8 cellular contexts compared by ENCODE assay signal in genomic region chr5:55850839-55851674, GRCh38. TPM values are rescaled to one million over a fixed set of nuclear protein-coding genes. Genes with fewer than 3 reads are reported as not detected.
A peak's percentile ranks its signal among the peaks of the same experiment; 100 is the strongest.
DNase-seq lines count a peak whose midpoint lies in the region; TF ChIP-seq lines count a peak whose summit lies in the region.

Gene IL31RA (plus strand): TSS chr5:55851357. CDS start chr5:55851571, 214 bp downstream.

- TF ChIP-seq CTCF in AG10803 (conservative IDR thresholded peaks at IDR 0.05; ENCODE audit: low read length): no peak

- H2BK12ac ChIP-seq in neuronal stem cell (ENCODE audit: low read length): no peak within 1 kb of the TSS

- no peak within 1 kb of the TSS for H2AK5ac ChIP-seq in neuronal stem cell (ENCODE audit: low read depth, low read length)

- no peaks in the 10 kb centered on the region for H3K27me3 ChIP-seq in neuronal stem cell (ENCODE audit: control insufficient read depth in 3 of 3, insufficient read depth in 3 of 3, low read depth in 1 of 3, low read length in 3 of 3)

- WGBS in neuronal stem cell (ENCODE audit: extremely low coverage in 2 of 2, insufficient read length in 2 of 2, insufficient replicate concordance in 1 of 2), 2 donors: no CpG with 5 or more reads among the region's 10 CpGs

- peaks cover 0 to 2% of the 10 kb centered on the region in 2 donors for H3K4me1 ChIP-seq in neuronal stem cell (ENCODE audit: control insufficient read depth in 2 of 2, insufficient read depth in 1 of 2, low read depth in 1 of 2, low read length in 2 of 2)

- H3K4ac ChIP-seq in neuronal stem cell (ENCODE audit: low read length): no peak within 1 kb of the TSS

- H3K9me3 ChIP-seq in neuronal stem cell (replicated peaks in 1 of 2; ENCODE audit: control insufficient read depth in 2 of 2, insufficient read depth in 1 of 2, low read depth in 1 of 2, low read length in 2 of 2): no peaks in the 10 kb centered on the region

- no peak within 1 kb of the TSS for H2BK5ac ChIP-seq in neuronal stem cell (ENCODE audit: low read length)

- no peak within 1 kb of the TSS for H4K91ac ChIP-seq in neuronal stem cell (ENCODE audit: low read depth, low read length, poor library complexity)

- no peak within 1 kb of the TSS for H3K9ac ChIP-seq in neuronal stem cell (ENCODE audit: low read depth, low read length, poor library complexity)

- H3K4me2 ChIP-seq in neuronal stem cell (ENCODE audit: insufficient read depth, low read length, poor library complexity, severe bottlenecking): no peak within 1 kb of the TSS

- no peak within 1 kb of the TSS for H4K8ac ChIP-seq in neuronal stem cell (ENCODE audit: low read depth, low read length)

- H3K36me3 ChIP-seq in neuronal stem cell (replicated peaks in 1 of 2; ENCODE audit: control insufficient read depth in 2 of 2, insufficient read depth in 2 of 2, low read length in 2 of 2): no peaks in the 10 kb centered on the region

- no peak within 1 kb of the TSS for H2BK15ac ChIP-seq in neuronal stem cell (ENCODE audit: low read length)

- no peak within 1 kb of the TSS for H2AFZ ChIP-seq in neuronal stem cell (ENCODE audit: low read length)

- H3K23ac ChIP-seq in neuronal stem cell (ENCODE audit: low read depth, low read length, poor library complexity): no peak within 1 kb of the TSS

- peak within 1 kb of the TSS; percentile 20 for H3K4me3 ChIP-seq in AG10803 (ENCODE audit: low read length)
- H3K4me3 ChIP-seq in neuronal stem cell (ENCODE audit: low read length in 2 of 2): no peak within 1 kb of the TSS

- H3K18ac ChIP-seq in neuronal stem cell (ENCODE audit: low read length): no peak within 1 kb of the TSS

- no peak within 1 kb of the TSS for H2BK120ac ChIP-seq in neuronal stem cell (ENCODE audit: low read depth, low read length)

- H3K14ac ChIP-seq in neuronal stem cell (ENCODE audit: low read length): no peak within 1 kb of the TSS

- peak; percentile 75 for DNase-seq in AG10803 (ENCODE audit: low read depth)
- peak; percentile 90 for DNase-seq in HT1080 (ENCODE audit: low read depth)
- DNase-seq in amniotic epithelial cell (ENCODE audit: low read depth): peak; percentile 92
- DNase-seq in lung microvascular endothelial cell (ENCODE audit: low read depth in 2 of 2): peak; percentile 50 to 80
- no peak for DNase-seq in substantia nigra (lab: John Stamatoyannopoulos, UW)
- no peak for DNase-seq in NCI-H748 (lab: John Stamatoyannopoulos, UW; ENCODE audit: unreplicated experiment)
- DNase-seq in neuronal stem cell (ENCODE audit: low spot score): no peak
- DNase-seq in AML-193 (lab: John Stamatoyannopoulos, UW): no peak

- no peak within 1 kb of the TSS for H3K27ac ChIP-seq in substantia nigra (ENCODE audit: low read depth, low read length, poor library complexity, severe bottlenecking)
- no peak within 1 kb of the TSS for H3K27ac ChIP-seq in neuronal stem cell (replicated peaks; ENCODE audit: low read length)

- no peaks in the 10 kb centered on the region for H3K79me1 ChIP-seq in neuronal stem cell (ENCODE audit: low read depth, low read length)

RNA-seq across cellular contexts. Expression of gene IL31RA, which starts in this region (rescaled TPM):
- 6.9 and 7.8 TPM in 2 replicates for total RNA-seq in HT1080 (2014; rRNA removed; shearing (Covaris generic))
- 7.3 and 10.2 TPM in 2 replicates for polyA plus RNA-seq in HT1080 (2015; cell fraction: cytosol; rRNA removed)
- 11.8 and 14.1 TPM in 2 replicates for polyA plus RNA-seq in HT1080 (2015; cell fraction: nucleus; rRNA removed)
- 0.65 TPM in 1 of 2 replicates, not detected in the other for total RNA-seq in lung microvascular endothelial cell
- polyA plus RNA-seq in neuronal stem cell (2013, experiment 1 of 2): not detected
- polyA plus RNA-seq in neuronal stem cell (2013, experiment 2 of 2): not detected

Comparison
In these comparisons a context has a peak if more than half of its experiments do, and no peak if none do; other contexts are left out.
1. Peak in DNase-seq in lung microvascular endothelial cell; RNA of the gene not detected or under 1 TPM.
2. DNase-seq: peak in AG10803 (single experiment), HT1080 (single experiment) and amniotic epithelial cell (single experiment); none in substantia nigra (0 of 49), NCI-H748 (single experiment), neuronal stem cell (single experiment) and AML-193 (0 of 2).